ENCODE assay signal across 1 cellular context in genomic region chr11:46369458-46370152, GRCh38.
TF ChIP-seq lines count a peak whose summit lies in the region.

No MANE protein-coding gene starts in this region.

TF ChIP-seq in HepG2, 621 proteins besides CTCF, POLR2A, EP300 and RAD21 (continued from another document and continues in another):
- TF ChIP-seq GMEB2 (CRISPR knock-in tag; IDR thresholded peaks at IDR 0.05; ENCODE audit: low read depth) (no peak), PCBP2 (optimal IDR thresholded peaks at IDR 0.05; ENCODE audit: low read depth, low read length, poor library complexity, severe bottlenecking) (no peak), ZNF772 (CRISPR knock-in tag; IDR thresholded peaks at IDR 0.05) (peak; percentile 39; the same call in 1 of the 2 replicates), NFYC (CRISPR knock-in tag; IDR thresholded peaks at IDR 0.05) (no peak), GZF1 (CRISPR knock-in tag; IDR thresholded peaks at IDR 0.05) (no peak), ZNF468 (CRISPR knock-in tag; IDR thresholded peaks at IDR 0.05) (no peak), BRCA1 (CRISPR knock-in tag; IDR thresholded peaks at IDR 0.05) (no peak), NAIF1 (CRISPR knock-in tag; IDR thresholded peaks at IDR 0.05; ENCODE audit: borderline replicate concordance) (no peak), ZNF24 (IDR thresholded peaks at IDR 0.05) (no peak), PBX3 (CRISPR knock-in tag; IDR thresholded peaks at IDR 0.05; ENCODE audit: borderline replicate concordance) (no peak), STAG1 (CRISPR knock-in tag; IDR thresholded peaks at IDR 0.05) (peak; percentile 61), ZNF556 (CRISPR knock-in tag; IDR thresholded peaks at IDR 0.05; ENCODE audit: borderline replicate concordance) (no peak), ZSCAN30 (CRISPR knock-in tag; IDR thresholded peaks at IDR 0.05) (no peak), ZSCAN21 (CRISPR knock-in tag; IDR thresholded peaks at IDR 0.05; ENCODE audit: borderline replicate concordance) (no peak), CREM (IDR thresholded peaks at IDR 0.05) (no peak), CREM (CRISPR knock-in tag; IDR thresholded peaks at IDR 0.05) (no peak), NR2F1 (CRISPR knock-in tag; IDR thresholded peaks at IDR 0.05) (no peak), ZNF337 (CRISPR knock-in tag; IDR thresholded peaks at IDR 0.05; ENCODE audit: borderline replicate concordance, low read depth) (no peak), SOX6 (IDR thresholded peaks at IDR 0.05) (no peak), SOX6 (CRISPR knock-in tag; IDR thresholded peaks at IDR 0.05) (no peak), ZNF7 (CRISPR knock-in tag; IDR thresholded peaks at IDR 0.05) (no peak), RFXAP (CRISPR knock-in tag; IDR thresholded peaks at IDR 0.05; ENCODE audit: borderline replicate concordance) (no peak), NPAS2 (CRISPR knock-in tag; IDR thresholded peaks at IDR 0.05; ENCODE audit: borderline replicate concordance) (no peak), ZNF777 (CRISPR knock-in tag; IDR thresholded peaks at IDR 0.05) (no peak), NRL (CRISPR knock-in tag; IDR thresholded peaks at IDR 0.05; ENCODE audit: borderline replicate concordance) (no peak), ZSCAN31 (CRISPR knock-in tag; IDR thresholded peaks at IDR 0.05; ENCODE audit: low read depth) (no peak), POLR2AphosphoS2 (IDR thresholded peaks at IDR 0.05; ENCODE audit: low read depth, low read length) (no peak), NBN (conservative IDR thresholded peaks at IDR 0.05) (no peak), CENPX (CRISPR knock-in tag; IDR thresholded peaks at IDR 0.05) (no peak), ARID2 (CRISPR knock-in tag; IDR thresholded peaks at IDR 0.05; ENCODE audit: borderline replicate concordance) (no peak), ATF7-NPFF (CRISPR knock-in tag; IDR thresholded peaks at IDR 0.05; ENCODE audit: low read depth) (no peak), ZNF720 (CRISPR knock-in tag; IDR thresholded peaks at IDR 0.05) (no peak), ZNF292 (CRISPR knock-in tag; IDR thresholded peaks at IDR 0.05; ENCODE audit: borderline replicate concordance, low read depth) (no peak), SMAD3 (CRISPR knock-in tag; IDR thresholded peaks at IDR 0.05) (no peak), BATF2 (CRISPR knock-in tag; IDR thresholded peaks at IDR 0.05) (no peak)
- TF ChIP-seq, protein P1, sequence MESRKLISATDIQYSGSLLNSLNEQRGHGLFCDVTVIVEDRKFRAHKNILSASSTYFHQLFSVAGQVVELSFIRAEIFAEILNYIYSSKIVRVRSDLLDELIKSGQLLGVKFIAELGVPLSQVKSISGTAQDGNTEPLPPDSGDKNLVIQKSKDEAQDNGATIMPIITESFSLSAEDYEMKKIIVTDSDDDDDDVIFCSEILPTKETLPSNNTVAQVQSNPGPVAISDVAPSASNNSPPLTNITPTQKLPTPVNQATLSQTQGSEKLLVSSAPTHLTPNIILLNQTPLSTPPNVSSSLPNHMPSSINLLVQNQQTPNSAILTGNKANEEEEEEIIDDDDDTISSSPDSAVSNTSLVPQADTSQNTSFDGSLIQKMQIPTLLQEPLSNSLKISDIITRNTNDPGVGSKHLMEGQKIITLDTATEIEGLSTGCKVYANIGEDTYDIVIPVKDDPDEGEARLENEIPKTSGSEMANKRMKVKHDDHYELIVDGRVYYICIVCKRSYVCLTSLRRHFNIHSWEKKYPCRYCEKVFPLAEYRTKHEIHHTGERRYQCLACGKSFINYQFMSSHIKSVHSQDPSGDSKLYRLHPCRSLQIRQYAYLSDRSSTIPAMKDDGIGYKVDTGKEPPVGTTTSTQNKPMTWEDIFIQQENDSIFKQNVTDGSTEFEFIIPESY (CRISPR knock-in tag; IDR thresholded peaks at IDR 0.05) = peak; percentile 98
- TF ChIP-seq, protein P2, sequence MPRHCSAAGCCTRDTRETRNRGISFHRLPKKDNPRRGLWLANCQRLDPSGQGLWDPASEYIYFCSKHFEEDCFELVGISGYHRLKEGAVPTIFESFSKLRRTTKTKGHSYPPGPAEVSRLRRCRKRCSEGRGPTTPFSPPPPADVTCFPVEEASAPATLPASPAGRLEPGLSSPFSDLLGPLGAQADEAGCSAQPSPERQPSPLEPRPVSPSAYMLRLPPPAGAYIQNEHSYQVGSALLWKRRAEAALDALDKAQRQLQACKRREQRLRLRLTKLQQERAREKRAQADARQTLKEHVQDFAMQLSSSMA (CRISPR knock-in tag; IDR thresholded peaks at IDR 0.05) = no peak
- TF ChIP-seq, protein P3, sequence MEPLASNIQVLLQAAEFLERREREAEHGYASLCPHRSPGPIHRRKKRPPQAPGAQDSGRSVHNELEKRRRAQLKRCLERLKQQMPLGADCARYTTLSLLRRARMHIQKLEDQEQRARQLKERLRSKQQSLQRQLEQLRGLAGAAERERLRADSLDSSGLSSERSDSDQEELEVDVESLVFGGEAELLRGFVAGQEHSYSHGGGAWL (CRISPR knock-in tag; IDR thresholded peaks at IDR 0.05) = 0 out of 2 replicates have a peak, but pooled peaks have one; percentile 25
- TF ChIP-seq, protein P4, sequence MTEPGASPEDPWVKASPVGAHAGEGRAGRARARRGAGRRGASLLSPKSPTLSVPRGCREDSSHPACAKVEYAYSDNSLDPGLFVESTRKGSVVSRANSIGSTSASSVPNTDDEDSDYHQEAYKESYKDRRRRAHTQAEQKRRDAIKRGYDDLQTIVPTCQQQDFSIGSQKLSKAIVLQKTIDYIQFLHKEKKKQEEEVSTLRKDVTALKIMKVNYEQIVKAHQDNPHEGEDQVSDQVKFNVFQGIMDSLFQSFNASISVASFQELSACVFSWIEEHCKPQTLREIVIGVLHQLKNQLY (CRISPR knock-in tag; IDR thresholded peaks at IDR 0.05) = no peak
- TF ChIP-seq, protein P5, sequence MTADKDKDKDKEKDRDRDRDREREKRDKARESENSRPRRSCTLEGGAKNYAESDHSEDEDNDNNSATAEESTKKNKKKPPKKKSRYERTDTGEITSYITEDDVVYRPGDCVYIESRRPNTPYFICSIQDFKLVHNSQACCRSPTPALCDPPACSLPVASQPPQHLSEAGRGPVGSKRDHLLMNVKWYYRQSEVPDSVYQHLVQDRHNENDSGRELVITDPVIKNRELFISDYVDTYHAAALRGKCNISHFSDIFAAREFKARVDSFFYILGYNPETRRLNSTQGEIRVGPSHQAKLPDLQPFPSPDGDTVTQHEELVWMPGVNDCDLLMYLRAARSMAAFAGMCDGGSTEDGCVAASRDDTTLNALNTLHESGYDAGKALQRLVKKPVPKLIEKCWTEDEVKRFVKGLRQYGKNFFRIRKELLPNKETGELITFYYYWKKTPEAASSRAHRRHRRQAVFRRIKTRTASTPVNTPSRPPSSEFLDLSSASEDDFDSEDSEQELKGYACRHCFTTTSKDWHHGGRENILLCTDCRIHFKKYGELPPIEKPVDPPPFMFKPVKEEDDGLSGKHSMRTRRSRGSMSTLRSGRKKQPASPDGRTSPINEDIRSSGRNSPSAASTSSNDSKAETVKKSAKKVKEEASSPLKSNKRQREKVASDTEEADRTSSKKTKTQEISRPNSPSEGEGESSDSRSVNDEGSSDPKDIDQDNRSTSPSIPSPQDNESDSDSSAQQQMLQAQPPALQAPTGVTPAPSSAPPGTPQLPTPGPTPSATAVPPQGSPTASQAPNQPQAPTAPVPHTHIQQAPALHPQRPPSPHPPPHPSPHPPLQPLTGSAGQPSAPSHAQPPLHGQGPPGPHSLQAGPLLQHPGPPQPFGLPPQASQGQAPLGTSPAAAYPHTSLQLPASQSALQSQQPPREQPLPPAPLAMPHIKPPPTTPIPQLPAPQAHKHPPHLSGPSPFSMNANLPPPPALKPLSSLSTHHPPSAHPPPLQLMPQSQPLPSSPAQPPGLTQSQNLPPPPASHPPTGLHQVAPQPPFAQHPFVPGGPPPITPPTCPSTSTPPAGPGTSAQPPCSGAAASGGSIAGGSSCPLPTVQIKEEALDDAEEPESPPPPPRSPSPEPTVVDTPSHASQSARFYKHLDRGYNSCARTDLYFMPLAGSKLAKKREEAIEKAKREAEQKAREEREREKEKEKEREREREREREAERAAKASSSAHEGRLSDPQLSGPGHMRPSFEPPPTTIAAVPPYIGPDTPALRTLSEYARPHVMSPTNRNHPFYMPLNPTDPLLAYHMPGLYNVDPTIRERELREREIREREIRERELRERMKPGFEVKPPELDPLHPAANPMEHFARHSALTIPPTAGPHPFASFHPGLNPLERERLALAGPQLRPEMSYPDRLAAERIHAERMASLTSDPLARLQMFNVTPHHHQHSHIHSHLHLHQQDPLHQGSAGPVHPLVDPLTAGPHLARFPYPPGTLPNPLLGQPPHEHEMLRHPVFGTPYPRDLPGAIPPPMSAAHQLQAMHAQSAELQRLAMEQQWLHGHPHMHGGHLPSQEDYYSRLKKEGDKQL (CRISPR knock-in tag; IDR thresholded peaks at IDR 0.05; ENCODE audit: low read depth) = no peak
- TF ChIP-seq, protein P6, sequence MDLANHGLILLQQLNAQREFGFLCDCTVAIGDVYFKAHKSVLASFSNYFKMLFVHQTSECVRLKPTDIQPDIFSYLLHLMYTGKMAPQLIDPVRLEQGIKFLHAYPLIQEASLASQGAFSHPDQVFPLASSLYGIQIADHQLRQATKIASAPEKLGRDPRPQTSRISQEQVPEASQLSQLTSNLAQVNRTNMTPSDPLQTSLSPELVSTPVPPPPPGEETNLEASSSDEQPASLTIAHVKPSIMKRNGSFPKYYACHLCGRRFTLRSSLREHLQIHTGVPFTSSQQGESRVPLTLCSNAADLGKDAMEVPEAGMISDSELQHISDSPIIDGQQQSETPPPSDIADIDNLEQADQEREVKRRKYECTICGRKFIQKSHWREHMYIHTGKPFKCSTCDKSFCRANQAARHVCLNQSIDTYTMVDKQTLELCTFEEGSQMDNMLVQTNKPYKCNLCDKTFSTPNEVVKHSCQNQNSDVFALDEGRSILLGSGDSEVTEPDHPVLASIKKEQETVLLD (CRISPR knock-in tag; IDR thresholded peaks at IDR 0.05; ENCODE audit: low read depth) = no peak
- TF ChIP-seq, protein P7, sequence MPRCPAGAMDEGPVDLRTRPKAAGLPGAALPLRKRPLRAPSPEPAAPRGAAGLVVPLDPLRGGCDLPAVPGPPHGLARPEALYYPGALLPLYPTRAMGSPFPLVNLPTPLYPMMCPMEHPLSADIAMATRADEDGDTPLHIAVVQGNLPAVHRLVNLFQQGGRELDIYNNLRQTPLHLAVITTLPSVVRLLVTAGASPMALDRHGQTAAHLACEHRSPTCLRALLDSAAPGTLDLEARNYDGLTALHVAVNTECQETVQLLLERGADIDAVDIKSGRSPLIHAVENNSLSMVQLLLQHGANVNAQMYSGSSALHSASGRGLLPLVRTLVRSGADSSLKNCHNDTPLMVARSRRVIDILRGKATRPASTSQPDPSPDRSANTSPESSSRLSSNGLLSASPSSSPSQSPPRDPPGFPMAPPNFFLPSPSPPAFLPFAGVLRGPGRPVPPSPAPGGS (CRISPR knock-in tag; IDR thresholded peaks at IDR 0.05) = no peak
- TF ChIP-seq, protein P8, sequence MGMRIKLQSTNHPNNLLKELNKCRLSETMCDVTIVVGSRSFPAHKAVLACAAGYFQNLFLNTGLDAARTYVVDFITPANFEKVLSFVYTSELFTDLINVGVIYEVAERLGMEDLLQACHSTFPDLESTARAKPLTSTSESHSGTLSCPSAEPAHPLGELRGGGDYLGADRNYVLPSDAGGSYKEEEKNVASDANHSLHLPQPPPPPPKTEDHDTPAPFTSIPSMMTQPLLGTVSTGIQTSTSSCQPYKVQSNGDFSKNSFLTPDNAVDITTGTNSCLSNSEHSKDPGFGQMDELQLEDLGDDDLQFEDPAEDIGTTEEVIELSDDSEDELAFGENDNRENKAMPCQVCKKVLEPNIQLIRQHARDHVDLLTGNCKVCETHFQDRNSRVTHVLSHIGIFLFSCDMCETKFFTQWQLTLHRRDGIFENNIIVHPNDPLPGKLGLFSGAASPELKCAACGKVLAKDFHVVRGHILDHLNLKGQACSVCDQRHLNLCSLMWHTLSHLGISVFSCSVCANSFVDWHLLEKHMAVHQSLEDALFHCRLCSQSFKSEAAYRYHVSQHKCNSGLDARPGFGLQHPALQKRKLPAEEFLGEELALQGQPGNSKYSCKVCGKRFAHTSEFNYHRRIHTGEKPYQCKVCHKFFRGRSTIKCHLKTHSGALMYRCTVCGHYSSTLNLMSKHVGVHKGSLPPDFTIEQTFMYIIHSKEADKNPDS (CRISPR knock-in tag; IDR thresholded peaks at IDR 0.05) = no peak
- TF ChIP-seq, protein P9, sequence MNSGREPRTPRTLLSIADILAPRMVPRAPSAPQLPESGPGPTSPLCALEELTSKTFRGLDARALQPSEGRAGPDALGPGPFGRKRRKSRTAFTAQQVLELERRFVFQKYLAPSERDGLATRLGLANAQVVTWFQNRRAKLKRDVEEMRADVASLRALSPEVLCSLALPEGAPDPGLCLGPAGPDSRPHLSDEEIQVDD (CRISPR knock-in tag; IDR thresholded peaks at IDR 0.05; ENCODE audit: borderline replicate concordance) = no peak
